In the genomic region with DNA sequence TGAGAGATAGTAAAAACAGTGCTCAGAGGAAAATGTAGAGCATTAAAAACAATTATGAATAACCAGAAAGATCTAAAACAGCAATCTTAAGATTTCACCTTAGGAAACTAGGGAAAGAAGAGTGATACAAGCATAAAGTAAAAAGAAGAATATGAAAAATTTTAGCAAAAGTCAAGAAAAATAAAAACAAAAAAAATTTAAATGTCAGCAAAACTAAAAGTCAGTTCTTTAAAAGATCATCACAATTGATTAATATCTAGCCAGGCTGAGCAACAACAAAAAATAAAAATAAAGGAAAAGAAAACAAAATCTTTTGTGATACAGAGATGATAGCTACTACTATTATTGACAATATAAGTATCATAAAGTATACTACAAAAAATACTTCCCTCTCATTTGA, we compare ENCODE assay signal across 26 cellular contexts.
"Had no signal": no experiment of that assay in that cellular context is flagged by ENCODE, and none has a peak within 500 bp of the region (broad histone marks: within the 10 kb centered on the region; RNA-seq: fewer than 3 reads in every experiment).

No MANE protein-coding gene starts in this region.

- H3K9me3 ChIP-seq: testis, thoracic aorta, thyroid gland, tibial artery, transverse colon, upper lobe of left lung, upper lobe of right lung, uterus had no signal

- H3K27me3 ChIP-seq: stomach, suprapubic skin, testis, thyroid gland, tibial artery, tibial nerve, transverse colon, upper lobe of left lung, upper lobe of right lung, uterus had no signal

- H3K4me3 ChIP-seq: stomach, suprapubic skin, testis, thoracic aorta, thyroid gland, tibial artery, tibial nerve, transverse colon, upper lobe of left lung, upper lobe of right lung, uterus had no signal

- H3K4me1 ChIP-seq: stomach, suprapubic skin, testis, thyroid gland, tibial artery, tibial nerve, transverse colon, upper lobe of left lung, upper lobe of right lung, uterus had no signal

- ATAC-seq: stimulated activated effector memory CD8-positive, alpha-beta T cell treated with anti-CD3 and anti-CD28 coated beads, Interleukin-12 subunit alpha, Interleukin-12 subunit beta, amount 100 ng/mL, for 72 hours; stimulated activated memory B cell treated with anti-CD40 and anti-IgM and Interleukin-4, amounts not matched to agents 10 μg/mL and 1 μg/mL and 100 μg/mL, for 72 hours; stimulated activated naive B cell treated with anti-CD40 and anti-IgM and Interleukin-4, amounts not matched to agents 10 μg/mL and 1 μg/mL and 100 μg/mL, for 72 hours; stimulated activated naive CD8-positive, alpha-beta T cell treated with anti-CD3 and anti-CD28 coated beads, Interleukin-15, amount 100 ng/mL, for 72 hours; stimulated activated naive CD8-positive, alpha-beta T cell treated with anti-CD3 and anti-CD28 coated beads, Interleukin-15, Interleukin-2, amounts not matched to agents 100 U/mL and 50 U/mL, for 24 hours; upper lobe of right lung had no signal

- FAIRE-seq: urothelium cell line had no signal

- DNase-seq: stimulated activated CD4-positive, alpha-beta T cell treated with anti-CD3 and anti-CD28 coated beads, Interleukin-2, amount 100 ng/mL, for 48 hours; stimulated activated CD4-positive, alpha-beta T cell treated with anti-CD3 and anti-CD28 coated beads, Interleukin-4, amount 100 ng/mL, for 1 hour; stimulated activated CD4-positive, alpha-beta T cell treated with anti-CD3 and anti-CD28 coated beads, Interleukin-4, amount 100 ng/mL, for 24 hours; stimulated activated CD4-positive, alpha-beta T cell treated with anti-CD3 and anti-CD28 coated beads, Interleukin-4, amount 100 ng/mL, for 4 hours; stimulated activated CD8-positive, alpha-beta memory T cell treated with anti-CD3 and anti-CD28 coated beads, Interleukin-4, amount 100 ng/mL, for 48 hours; stimulated activated naive B cell treated with anti-CD40 and anti-IgM and Interleukin-4, amounts not matched to agents 10 μg/mL and 1 μg/mL and 100 μg/mL, for 72 hours; stimulated activated naive CD4-positive, alpha-beta T cell; stimulated activated naive CD4-positive, alpha-beta T cell treated with Interleukin-2 at 50 U/mL for 16 hours; stimulated activated naive CD8-positive, alpha-beta T cell treated with anti-CD3 and anti-CD28 coated beads, Interleukin-15, amount 100 ng/mL, for 72 hours; stimulated activated naive CD8-positive, alpha-beta T cell treated with anti-CD3 and anti-CD28 coated beads, Interleukin-15, Interleukin-2, amounts not matched to agents 100 U/mL and 50 U/mL, for 24 hours; stomach; substantia nigra; testis; thyroid gland; tibial artery; transverse colon; trophoblast cell; upper lobe of left lung; upper lobe of right lung; uterus had no signal

- H3K27ac ChIP-seq: stomach, suprapubic skin, testis, thoracic aorta, thyroid gland, tibial artery, tibial nerve, transverse colon, upper lobe of left lung, upper lobe of right lung, uterus had no signal

- H3K36me3 ChIP-seq: stomach, suprapubic skin, thoracic aorta, thyroid gland, tibial artery, tibial nerve, transverse colon, upper lobe of left lung, upper lobe of right lung, uterus had no signal
